ENCODE assay signal across 16 cellular contexts in genomic region chr4:113587156-113587555, GRCh38.
"Had no signal": no experiment of that assay in that cellular context is flagged by ENCODE, and none has a peak within 500 bp of the region (broad histone marks: within the 10 kb centered on the region; RNA-seq: fewer than 3 reads in every experiment).

No MANE protein-coding gene starts in this region.

- ATAC-seq: activated T-cell treated with anti-CD3 and anti-CD28 coated beads, Interleukin-2, amount 50 U/mL, for 4 hours; upper lobe of right lung had no signal

- H3K9me3 ChIP-seq: colonic mucosa, prostate gland, sigmoid colon, upper lobe of right lung had no signal

- H3K36me3 ChIP-seq: colonic mucosa, prostate gland, sigmoid colon, upper lobe of right lung had no signal

- DNase-seq: activated CD4-positive, alpha-beta T cell treated with anti-CD3 and anti-CD28 coated beads, Interleukin-2, amount 50 U/mL, for 4 hours; activated CD4-positive, CD25-positive, alpha-beta regulatory T cell treated with anti-CD3 and anti-CD28 coated beads, Interleukin-2, amount 50 U/mL, for 72 hours; activated naive CD8-positive, alpha-beta T cell treated with anti-CD3 and anti-CD28 coated beads, Interleukin-2, amount 10 ng/mL, durations not matched to agents 7 days and 5 days; activated T-cell treated with anti-CD3 and anti-CD28 coated beads, Interleukin-2, amount 50 U/mL, for 4 hours; colonic mucosa; effector CD4-positive, alpha-beta T cell; midbrain; naive B cell; sigmoid colon; stimulated activated CD4-positive, alpha-beta T cell treated with anti-CD3 and anti-CD28 coated beads, Interleukin-12 subunit alpha, Interleukin-12 subunit beta, amount 100 ng/mL, for 4 hours; stimulated activated CD4-positive, alpha-beta T cell treated with anti-CD3 and anti-CD28 coated beads, Interleukin-2, amount 100 ng/mL, for 48 hours; stimulated activated naive CD4-positive, alpha-beta T cell treated with Interleukin-2 at 50 U/mL for 16 hours; SW 1271; upper lobe of right lung had no signal

- H3K4me3 ChIP-seq: colonic mucosa, prostate gland, sigmoid colon, upper lobe of right lung had no signal

- H3K27ac Mint-ChIP-seq: activated naive CD8-positive, alpha-beta T cell treated with anti-CD3 and anti-CD28 coated beads, Interleukin-2, amount 10 ng/mL, durations not matched to agents 7 days and 5 days; T-helper 2 cell treated with Interferon-gamma antibody and Interleukin-4, amounts not matched to agents 5 μg/mL and 100 μg/mL, for 36 hours had no signal

- H3K27ac ChIP-seq: colonic mucosa, prostate gland, upper lobe of right lung had no signal

- H3K4me3 Mint-ChIP-seq: activated naive CD8-positive, alpha-beta T cell treated with anti-CD3 and anti-CD28 coated beads, Interleukin-2, amount 10 ng/mL, durations not matched to agents 7 days and 5 days; activated T-cell treated with anti-CD3 and anti-CD28 coated beads, Interleukin-2, amount 50 U/mL, for 4 hours; T-helper 2 cell treated with Interferon-gamma antibody and Interleukin-4, amounts not matched to agents 5 μg/mL and 100 μg/mL, for 36 hours had no signal

- H3K27me3 ChIP-seq: colonic mucosa, sigmoid colon, upper lobe of right lung had no signal

- H3K4me1 ChIP-seq: colonic mucosa, prostate gland had no signal

- H3K27me3 Mint-ChIP-seq: activated naive CD8-positive, alpha-beta T cell treated with anti-CD3 and anti-CD28 coated beads, Interleukin-2, amount 10 ng/mL, durations not matched to agents 7 days and 5 days; naive B cell had no signal

- H3K9me3 Mint-ChIP-seq: activated T-cell treated with anti-CD3 and anti-CD28 coated beads, Interleukin-2, amount 50 U/mL, for 4 hours had no signal
